ENCODE assay signal across 22 cellular contexts in genomic region chr10:79470096-79470495, GRCh38. TPM values are rescaled to one million over a fixed set of nuclear protein-coding genes. Genes with fewer than 3 reads are reported as not detected.
"Had no signal": no experiment of that assay in that cellular context is flagged by ENCODE, and none has a peak within 500 bp of the region (broad histone marks: within the 10 kb centered on the region; RNA-seq: fewer than 3 reads in every experiment).

No MANE protein-coding gene starts in this region.

- H3K27me3 ChIP-seq: esophagus squamous epithelium, gastrocnemius medialis, heart right ventricle, left lung had no signal

- H3K4me3 Mint-ChIP-seq: dendritic cell treated with granulocyte-macrophage colony-stimulating factor and Interleukin-4, amounts not matched to agents 40 ng/mL and 50 ng/mL, for 4 days; effector memory CD8-positive, alpha-beta T cell; endodermal cell; mesothelial cell of epicardium had no signal

- H3K27ac ChIP-seq: coronary artery, epithelial cell of prostate, esophagus squamous epithelium, heart right ventricle, left lung, lower lobe of right lung had no signal

- H3K9me3 ChIP-seq: esophagus squamous epithelium, gastrocnemius medialis, heart right ventricle, left lung, lower lobe of right lung, mucosa of descending colon had no signal

- H3K36me3 ChIP-seq: esophagus squamous epithelium, gastrocnemius medialis, heart right ventricle, left lung, lower lobe of right lung had no signal

- H3K27ac Mint-ChIP-seq: effector memory CD8-positive, alpha-beta T cell; endodermal cell; mesothelial cell of epicardium had no signal

- ATAC-seq: effector memory CD8-positive, alpha-beta T cell; esophagus mucosa; gastrocnemius medialis; heart right ventricle; left cardiac atrium; left lung; left ventricle myocardium superior; lower lobe of right lung; mucosa of descending colon had no signal

- H3K9me3 Mint-ChIP-seq: dendritic cell treated with granulocyte-macrophage colony-stimulating factor and Interleukin-4, amounts not matched to agents 40 ng/mL and 50 ng/mL, for 4 days; effector memory CD8-positive, alpha-beta T cell; endodermal cell; mesothelial cell of epicardium had no signal

- H3K4me1 Mint-ChIP-seq: endodermal cell had no signal

- DNase-seq: effector CD8-positive, alpha-beta T cell; effector memory CD8-positive, alpha-beta T cell; endodermal cell; erythroblast; esophagus squamous epithelium; foreskin fibroblast; foreskin melanocyte; gastrocnemius medialis; glutamatergic neuron; heart right ventricle; hippocampal formation; left cardiac atrium; left lung; left ventricle myocardium superior; lower lobe of right lung; mesendoderm; mucosa of descending colon had no signal

- H3K4me3 ChIP-seq: coronary artery, esophagus squamous epithelium, gastrocnemius medialis, heart right ventricle, left lung, lower lobe of right lung, mucosa of descending colon had no signal

- H3K36me3 Mint-ChIP-seq: mesothelial cell of epicardium had no signal

RNA-seq across cellular contexts. Expression of gene EIF5AL1, which starts 42.2 kb away (rescaled TPM):
- total RNA-seq: lower lobe of right lung, mesothelial cell of epicardium had no signal
